ENCODE assay signal across 19 cellular contexts in genomic region chr7:74380720-74381119, GRCh38.
DNase-seq lines count a peak whose midpoint lies in the region; FAIRE-seq and TF ChIP-seq lines count a peak whose summit lies in the region.
"Had no signal": no experiment of that assay in that cellular context is flagged by ENCODE, and none has a peak within 500 bp of the region (broad histone marks: within the 10 kb centered on the region; RNA-seq: fewer than 3 reads in every experiment).

No MANE protein-coding gene starts in this region.

- H3K36me3 Mint-ChIP-seq in progenitor cell of endocrine pancreas (ENCODE audit: insufficient read depth), result peaks cover 20% of the 10 kb centered on the region

- TF ChIP-seq POLR2A in GM12891 (IDR thresholded peaks at IDR 0.05; ENCODE audit: low read depth, low read length), result no peak

- TF ChIP-seq CTCF in dorsolateral prefrontal cortex (IDR thresholded peaks at IDR 0.05 in 54 of 56, conservative IDR thresholded peaks at IDR 0.05 in 2 of 56; ENCODE audit: low read depth in 1 of 56, partially characterized antibody in 56 of 56) (no peak), progenitor cell of endocrine pancreas (IDR thresholded peaks at IDR 0.05; ENCODE audit: unreplicated experiment) (no peak), GM20000 (IDR thresholded peaks at IDR 0.05; ENCODE audit: extremely low read depth, missing control alignments) (no peak)

- H3K4me3 ChIP-seq in dorsolateral prefrontal cortex, result peak overlapping the region in 1 of 59 donors; percentile 4
- H3K4me3 ChIP-seq: coronary artery, heart left ventricle had no signal

- intact Hi-C loops in dorsolateral prefrontal cortex (cut with DNase I), result no loop called here

- H3K27me3 Mint-ChIP-seq in progenitor cell of endocrine pancreas, result no peaks in the 10 kb centered on the region
- H3K27me3 Mint-ChIP-seq: activated CD8-positive, alpha-beta T cell treated with anti-CD3 and anti-CD28 coated beads for 36 hours; activated T-helper 17 cell treated with anti-CD3 and anti-CD28 coated beads, Interleukin-2, amount 50 U/mL, for 72 hours had no signal

- H3K27ac Mint-ChIP-seq in progenitor cell of endocrine pancreas, result peak overlapping the region; percentile 85
- H3K27ac Mint-ChIP-seq: activated CD8-positive, alpha-beta T cell treated with anti-CD3 and anti-CD28 coated beads for 36 hours; activated T-helper 17 cell treated with anti-CD3 and anti-CD28 coated beads, Interleukin-2, amount 50 U/mL, for 72 hours; mesothelial cell of epicardium had no signal

- no peaks in the 10 kb centered on the region for H3K27me3 ChIP-seq in dorsolateral prefrontal cortex
- H3K27me3 ChIP-seq: heart left ventricle had no signal

- no peak for FAIRE-seq in GM12891 (lab: Jason Lieb, UNC)
- FAIRE-seq: D721Med had no signal

- peaks cover 3% of the 10 kb centered on the region for H3K4me1 Mint-ChIP-seq in progenitor cell of endocrine pancreas (ENCODE audit: low read depth)
- H3K4me1 Mint-ChIP-seq: activated T-helper 17 cell treated with anti-CD3 and anti-CD28 coated beads, Interleukin-2, amount 50 U/mL, for 72 hours; mesothelial cell of epicardium had no signal

- peaks cover 5% of the 10 kb centered on the region for H3K9me3 Mint-ChIP-seq in progenitor cell of endocrine pancreas (ENCODE audit: low read depth)
- H3K9me3 Mint-ChIP-seq: activated CD8-positive, alpha-beta T cell treated with anti-CD3 and anti-CD28 coated beads for 36 hours; activated T-helper 17 cell treated with anti-CD3 and anti-CD28 coated beads, Interleukin-2, amount 50 U/mL, for 72 hours had no signal

- H3K4me3 Mint-ChIP-seq in progenitor cell of endocrine pancreas (ENCODE audit: low read depth), result no peak overlapping the region
- H3K4me3 Mint-ChIP-seq: activated CD8-positive, alpha-beta T cell treated with anti-CD3 and anti-CD28 coated beads for 36 hours; activated T-helper 17 cell treated with anti-CD3 and anti-CD28 coated beads, Interleukin-2, amount 50 U/mL, for 72 hours; mesothelial cell of epicardium had no signal

- DNase-seq in Ammon's horn (ENCODE audit: low spot score) (peak; percentile 29), NCI-H446 treated with DMSO at 0.1 percent for 48 hours (lab: John Stamatoyannopoulos, UW) (peak; percentile 33), dorsolateral prefrontal cortex (peak in 1 of 10 donors; percentile 81), progenitor cell of endocrine pancreas (ENCODE audit: low spot score, unreplicated experiment) (no peak), activated T-cell treated with anti-CD3 and anti-CD28 coated beads for 4 hours (no peak), GM12891 (ENCODE audit: insufficient read length, low spot score) (no peak), GM20000 (ENCODE audit: low spot score) (no peak)
- DNase-seq in activated CD4-positive, alpha-beta T cell treated with anti-CD3 and anti-CD28 coated beads, Interleukin-2, amount 50 U/mL, for 1 hour, result no peak
- DNase-seq: activated CD8-positive, alpha-beta T cell treated with anti-CD3 and anti-CD28 coated beads for 36 hours; amniotic stem cell; erythroblast; islet precursor cell; NCI-H1105 treated with DMSO at 0.1 percent for 48 hours; stimulated activated CD4-positive, alpha-beta T cell treated with anti-CD3 and anti-CD28 coated beads, Interleukin-4, amount 100 ng/mL, for 4 hours had no signal

- H3K27ac ChIP-seq in dorsolateral prefrontal cortex, result peak overlapping the region; percentile 0 to 97 (median 87)

TF ChIP-seq in GM12891, 5 proteins besides CTCF, POLR2A, EP300 and RAD21:
- TF ChIP-seq POLR2AphosphoS5 (IDR thresholded peaks at IDR 0.05; ENCODE audit: low read depth, low read length) (no peak), TAF1 (IDR thresholded peaks at IDR 0.05; ENCODE audit: low read depth, low read length) (no peak), SPI1 (IDR thresholded peaks at IDR 0.05; ENCODE audit: low read depth, low read length) (no peak)

Comparison
In these comparisons a context has a peak if more than half of its experiments do, and no peak if none do; other contexts are left out.
1. DNase-seq: peak in Ammon's horn (single experiment) and NCI-H446 treated with DMSO at 0.1 percent for 48 hours (single experiment); none in progenitor cell of endocrine pancreas (single experiment), activated T-cell treated with anti-CD3 and anti-CD28 coated beads for 4 hours (single experiment), GM12891 (single experiment), activated CD4-positive, alpha-beta T cell treated with anti-CD3 and anti-CD28 coated beads, Interleukin-2, amount 50 U/mL, for 1 hour (single experiment) and GM20000 (single experiment).